ENCODE assay signal across 8 cellular contexts in genomic region chr6:34696739-34697543, GRCh38. TPM values are rescaled to one million over a fixed set of nuclear protein-coding genes. Genes with fewer than 3 reads are reported as not detected.
DNase-seq lines count a peak whose midpoint lies in the region; ATAC-seq and TF ChIP-seq lines count a peak whose summit lies in the region.

Gene ILRUN (minus strand): TSS chr6:34696767. CDS start chr6:34696603, 164 bp downstream.

- peaks cover 4% of the 10 kb centered on the region for H3K4me1 ChIP-seq in prostate gland (replicated peaks)

- TF ChIP-seq POLR2A in prostate gland (IDR thresholded peaks at IDR 0.05): peak; percentile 90

- no peaks in the 10 kb centered on the region for H3K27me3 ChIP-seq in prostate gland (replicated peaks; ENCODE audit: insufficient read depth)

- in situ Hi-C loops in GM13977 (cut with MboI; ENCODE audit: low pct_unique_long_range_greater_than_20kb, low sequenced_read_pairs, unreplicated experiment): no loop called here

- TF ChIP-seq CTCF in GM13977 (IDR thresholded peaks at IDR 0.05; ENCODE audit: extremely low read depth, insufficient read depth, missing control alignments): no peak
- TF ChIP-seq CTCF in prostate gland (IDR thresholded peaks at IDR 0.05): peak in 1 of 4 experiments; percentile 20

- WGBS in prostate gland: 2% methylated on average over 47 of the region's 49 CpGs

- H3K27ac ChIP-seq in angular gyrus (ENCODE audit: low read depth, low read length) (peak within 1 kb of the TSS; percentile 89), prostate gland (peak within 1 kb of the TSS; percentile 93 to 95)

- H3K4me3 ChIP-seq in prostate gland: peak within 1 kb of the TSS; percentile 89 to 94

- no peaks in the 10 kb centered on the region for H3K36me3 ChIP-seq in prostate gland

- DNase-seq in GM13977 (ENCODE audit: low spot score) (peak; percentile 95), NCI-H187 treated with DMSO at 0.1 percent for 48 hours (lab: John Stamatoyannopoulos, UW) (peak; percentile 50), T-helper 2 cell (peak; percentile 88 to 95 (median 94)), left ventricle myocardium superior (peak; percentile 99), prostate gland (ENCODE audit: low spot score) (peak; percentile 95), ureter (ENCODE audit: low spot score) (peak; percentile 98)

- ATAC-seq in HG02885 (IDR thresholded peaks at IDR 0.05; ENCODE audit: poor library complexity, unreplicated experiment): peak; percentile 83
- peak; percentile 95 for ATAC-seq in left ventricle myocardium superior

- intact Hi-C loops in left ventricle myocardium superior (cut with micrococcal nuclease): no loop called here
- intact Hi-C loops in prostate gland (cut with DNase I): loop anchor here (1.0 to 10.0 kb wide), 3 partner anchors 40 to 172 kb away; partner anchors contain the start of gene SNRPC

- H3K9me3 ChIP-seq in prostate gland: no peaks in the 10 kb centered on the region

RNA-seq across cellular contexts. Expression of gene ILRUN, which starts in this region (rescaled TPM):
- total RNA-seq in left ventricle myocardium superior (148 TPM), prostate gland (10 to 100 TPM; 57.4 to 93.6 TPM), ureter (61.3 TPM)

Comparison
In these comparisons a context has a peak if more than half of its experiments do, and no peak if none do; other contexts are left out.
1. Peak in every context shown above with its lines: DNase-seq, ATAC-seq, H3K4me3 ChIP-seq and H3K27ac ChIP-seq.